Comparison of ENCODE assay signal across 7 cellular contexts in the genomic region with DNA sequence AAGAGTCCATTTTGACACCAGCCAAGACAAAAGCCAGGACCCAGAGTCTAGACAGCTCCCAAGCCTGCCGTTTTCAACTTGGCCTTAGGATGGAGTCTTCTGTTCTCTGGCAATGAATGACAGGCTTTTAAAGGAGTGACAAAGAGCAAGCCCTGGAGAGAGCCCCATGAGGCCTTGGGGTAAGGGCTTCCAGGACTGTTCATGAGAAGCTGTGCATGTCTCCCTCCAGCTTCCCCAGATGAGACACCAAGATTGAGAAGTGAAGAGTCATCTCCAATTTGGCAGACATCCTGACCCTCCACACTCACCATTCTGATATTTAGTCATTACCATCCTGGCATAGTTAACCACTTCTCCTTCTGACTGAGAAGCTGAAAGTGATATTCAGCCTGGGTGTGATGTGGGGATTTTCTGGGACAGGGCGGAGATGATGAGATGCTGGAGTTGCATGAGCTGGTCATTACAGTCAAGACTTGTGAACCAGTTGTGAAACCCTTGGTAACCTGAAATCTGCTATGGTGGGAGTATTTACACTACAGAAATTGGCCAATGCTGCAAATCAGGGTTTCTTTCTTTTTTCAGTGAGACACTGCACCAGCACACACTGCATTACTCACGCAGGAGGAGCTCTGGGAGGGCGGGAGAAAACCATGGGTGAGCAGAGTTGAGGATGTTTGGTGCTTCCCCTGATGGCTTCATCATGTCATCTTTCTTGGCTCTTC.
DNase-seq lines count a peak whose midpoint lies in the region; ATAC-seq and TF ChIP-seq lines count a peak whose summit lies in the region.

No MANE protein-coding gene starts in this region.

- peaks cover 46% of the 10 kb centered on the region for H3K4me1 Mint-ChIP-seq in activated naive CD4-positive, alpha-beta T cell treated with anti-CD3 and anti-CD28 coated beads for 36 hours (ENCODE audit: low read depth)

- no peak for TF ChIP-seq CTCF in left lung (IDR thresholded peaks at IDR 0.05)

- peak overlapping the region; percentile 16 for H3K4me3 Mint-ChIP-seq in activated naive CD4-positive, alpha-beta T cell treated with anti-CD3 and anti-CD28 coated beads for 36 hours

- H3K27me3 Mint-ChIP-seq in activated naive CD4-positive, alpha-beta T cell treated with anti-CD3 and anti-CD28 coated beads for 36 hours (ENCODE audit: low read depth), result no peaks in the 10 kb centered on the region

- H3K9me3 ChIP-seq in left lung, result no peaks in the 10 kb centered on the region

- H3K27ac Mint-ChIP-seq in activated naive CD4-positive, alpha-beta T cell treated with anti-CD3 and anti-CD28 coated beads for 36 hours, result peak overlapping the region; percentile 91

- peaks cover 7% of the 10 kb centered on the region for H3K36me3 Mint-ChIP-seq in activated naive CD4-positive, alpha-beta T cell treated with anti-CD3 and anti-CD28 coated beads for 36 hours (ENCODE audit: low read depth)

- H3K9me3 Mint-ChIP-seq in activated naive CD4-positive, alpha-beta T cell treated with anti-CD3 and anti-CD28 coated beads for 36 hours, result no peaks in the 10 kb centered on the region

- CTCF ChIA-PET in activated naive CD4-positive, alpha-beta T cell treated with anti-CD3 and anti-CD28 coated beads for 36 hours (lab: Charles Lee), result interaction anchor here (0.6 to 3.5 kb wide), 39 partner anchors 9 to 316 kb away, joined by 3 to 23 read pairs (median 5); no protein-coding TSS in a partner anchor

- no peak overlapping the region for H3K4me3 ChIP-seq in left lung

- peaks cover under 1 to 32% of the 10 kb centered on the region in 2 donors for H3K4me1 ChIP-seq in left lung

- DNase-seq in NCI-H226 (peak; percentile 88), left lung (no peak), stromal cell of bone marrow (ENCODE audit: low read depth) (peak; percentile 99)
- peak; percentile 92 for DNase-seq in activated naive CD4-positive, alpha-beta T cell treated with anti-CD3 and anti-CD28 coated beads for 36 hours
- no peak for DNase-seq in central memory CD4-positive, alpha-beta T cell

- peak overlapping the region in 1 of 2 donors; percentile 78 for H3K27ac ChIP-seq in left lung

- peak; percentile 79 for ATAC-seq in GM18519 (IDR thresholded peaks at IDR 0.05; ENCODE audit: low FRiP score, unreplicated experiment)
- ATAC-seq in HG02610 (IDR thresholded peaks at IDR 0.05; ENCODE audit: unreplicated experiment), result peak; percentile 85
- ATAC-seq in left lung, result peak; percentile 71

- intact Hi-C loops in activated naive CD4-positive, alpha-beta T cell treated with anti-CD3 and anti-CD28 coated beads for 36 hours (cut with micrococcal nuclease), result loop anchor here (1.0 to 5.0 kb wide), 23 partner anchors 17 to 689 kb away; partner anchors contain the start of genes DMAC2L, KLHDC2 and L2HGDH
- intact Hi-C loops in left lung (cut with DNase I), result no loop called here

- H3K27me3 ChIP-seq in left lung, result no peaks in the 10 kb centered on the region

- H3K36me3 ChIP-seq in left lung, result no peaks in the 10 kb centered on the region

Comparison
In these comparisons a context has a peak if more than half of its experiments do, and no peak if none do; other contexts are left out.
1. DNase-seq: peak in NCI-H226 (single experiment), activated naive CD4-positive, alpha-beta T cell treated with anti-CD3 and anti-CD28 coated beads for 36 hours (single experiment) and stromal cell of bone marrow (single experiment); none in left lung (0 of 2) and central memory CD4-positive, alpha-beta T cell (single experiment).
2. Peak in every context shown above with its lines, with median percentiles within 50 percentile points of each other: ATAC-seq.